22 cellular contexts compared by ENCODE assay signal in genomic region chr19:33752018-33752790, GRCh38.
"Had no signal": no experiment of that assay in that cellular context is flagged by ENCODE, and none has a peak within 500 bp of the region (broad histone marks: within the 10 kb centered on the region; RNA-seq: fewer than 3 reads in every experiment).

No MANE protein-coding gene starts in this region.

- H3K36me3 ChIP-seq: brain microvascular endothelial cell, lower lobe of right lung, sigmoid colon, vagina had no signal

- H3K4me2 ChIP-seq: hepatocyte, smooth muscle cell had no signal

- DNase-seq: activated gamma-delta T cell treated with Interleukin-2 at 50 U/mL for 16 hours; activated T-cell treated with anti-CD3 and anti-CD28 coated beads, Interleukin-2, amount 50 U/mL, for 1 hour; brain microvascular endothelial cell; effector CD4-positive, alpha-beta T cell; foreskin fibroblast; immature natural killer cell; lower lobe of right lung; mesendoderm; mucosa of descending colon; nephron progenitor cell; occipital lobe; sigmoid colon; stimulated activated CD4-positive, alpha-beta T cell treated with anti-CD3 and anti-CD28 coated beads, Interleukin-15, amount 100 ng/mL, for 24 hours had no signal

- H3K4me1 ChIP-seq: lower lobe of right lung, sigmoid colon, vagina had no signal

- H3K27ac ChIP-seq: brain microvascular endothelial cell, hepatocyte, lower lobe of right lung, sigmoid colon, vagina had no signal

- H3K4me1 Mint-ChIP-seq: immature natural killer cell; stimulated activated memory B cell treated with anti-CD40 and anti-IgM and Interleukin-4, amounts not matched to agents 10 μg/mL and 1 μg/mL and 100 μg/mL, for 72 hours; WTC11 had no signal

- H3K9me3 ChIP-seq: lower lobe of right lung, mucosa of descending colon, sigmoid colon, vagina had no signal

- H3K27me3 ChIP-seq: brain microvascular endothelial cell, hepatocyte, vagina had no signal

- H3K4me3 ChIP-seq: hepatocyte, lower lobe of right lung, mucosa of descending colon, sigmoid colon, smooth muscle cell, vagina had no signal

- H3K79me2 ChIP-seq: hepatocyte had no signal

- H2AFZ ChIP-seq: hepatocyte had no signal

- H3K27me3 Mint-ChIP-seq: dendritic cell treated with granulocyte-macrophage colony-stimulating factor and Interleukin-4, amounts not matched to agents 40 ng/mL and 50 ng/mL, for 4 days had no signal

- H3K36me3 Mint-ChIP-seq: activated naive CD4-positive, alpha-beta T cell treated with anti-CD3 and anti-CD28 coated beads, Interleukin-2, amount 50 U/mL, for 72 hours; immature natural killer cell; stimulated activated memory B cell treated with anti-CD40 and anti-IgM and Interleukin-4, amounts not matched to agents 10 μg/mL and 1 μg/mL and 100 μg/mL, for 72 hours; type B pancreatic cell; WTC11 had no signal

- H3K4me3 Mint-ChIP-seq: dendritic cell treated with granulocyte-macrophage colony-stimulating factor and Interleukin-4, amounts not matched to agents 40 ng/mL and 50 ng/mL, for 4 days; immature natural killer cell; nephron progenitor cell; stimulated activated memory B cell treated with anti-CD40 and anti-IgM and Interleukin-4, amounts not matched to agents 10 μg/mL and 1 μg/mL and 100 μg/mL, for 72 hours; type B pancreatic cell; WTC11 had no signal

- H3K9me3 Mint-ChIP-seq: activated naive CD4-positive, alpha-beta T cell treated with anti-CD3 and anti-CD28 coated beads, Interleukin-2, amount 50 U/mL, for 72 hours; dendritic cell treated with granulocyte-macrophage colony-stimulating factor and Interleukin-4, amounts not matched to agents 40 ng/mL and 50 ng/mL, for 4 days; immature natural killer cell; nephron progenitor cell; type B pancreatic cell; WTC11 had no signal

- ATAC-seq: activated naive CD4-positive, alpha-beta T cell treated with anti-CD3 and anti-CD28 coated beads, Interleukin-2, amount 50 U/mL, for 72 hours; left lobe of liver; lower lobe of right lung; mucosa of descending colon; stimulated activated memory B cell treated with anti-CD40 and anti-IgM and Interleukin-4, amounts not matched to agents 10 μg/mL and 1 μg/mL and 100 μg/mL, for 72 hours; WTC11 had no signal

- H3K27ac Mint-ChIP-seq: activated naive CD4-positive, alpha-beta T cell treated with anti-CD3 and anti-CD28 coated beads, Interleukin-2, amount 50 U/mL, for 72 hours; dendritic cell treated with granulocyte-macrophage colony-stimulating factor and Interleukin-4, amounts not matched to agents 40 ng/mL and 50 ng/mL, for 4 days; immature natural killer cell; nephron progenitor cell; stimulated activated memory B cell treated with anti-CD40 and anti-IgM and Interleukin-4, amounts not matched to agents 10 μg/mL and 1 μg/mL and 100 μg/mL, for 72 hours; type B pancreatic cell; WTC11 had no signal
